ENCODE assay signal across 8 cellular contexts in the genomic region with DNA sequence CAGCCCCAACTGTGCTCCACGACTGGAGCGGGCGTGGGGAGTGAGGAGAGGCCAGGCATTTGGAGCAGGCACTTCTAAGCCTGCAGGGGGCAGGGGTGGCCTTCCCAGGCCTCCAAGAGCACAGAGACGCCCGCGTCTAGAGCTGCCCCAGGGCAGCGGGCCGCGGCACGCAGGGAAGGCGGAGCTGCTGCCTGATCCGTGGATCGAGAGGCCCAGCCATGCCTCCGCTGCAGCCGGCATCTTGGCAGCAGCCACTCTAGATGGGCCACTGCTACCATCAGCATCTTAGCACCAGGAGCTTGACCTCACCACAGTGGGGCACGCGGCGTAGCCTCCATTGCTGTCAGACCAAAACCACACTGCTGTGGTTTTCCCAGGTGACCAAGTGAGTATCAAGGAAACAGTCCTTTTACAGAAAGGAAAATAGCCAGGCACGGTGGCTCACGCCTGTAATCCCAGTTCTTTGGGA. TPM values are rescaled to one million over a fixed set of nuclear protein-coding genes. Genes with fewer than 3 reads are reported as not detected.
DNase-seq lines count a peak whose midpoint lies in the region; ATAC-seq, FAIRE-seq and TF ChIP-seq lines count a peak whose summit lies in the region.

No MANE protein-coding gene starts in this region.

- no peaks in the 10 kb centered on the region for H3K4me1 ChIP-seq in iPS-20b (ENCODE audit: insufficient read depth, low read length)
- peaks cover 0 to 16% (median 11%) of the 10 kb centered on the region in 6 donors for H3K4me1 ChIP-seq in spleen

- FAIRE-seq in GM12891 (lab: Jason Lieb, UNC): peak; percentile 90

- peak; percentile 77 for TF ChIP-seq CTCF in 22Rv1 (IDR thresholded peaks at IDR 0.05)
- TF ChIP-seq CTCF in astrocyte of the cerebellum (IDR thresholded peaks at IDR 0.05; ENCODE audit: low read depth, low read length, missing control alignments): peak; percentile 47
- peak in 10 of 11 experiments; percentile 17 to 66 (median 55) for TF ChIP-seq CTCF in spleen (IDR thresholded peaks at IDR 0.05 in 8 of 11, conservative IDR thresholded peaks at IDR 0.05 in 3 of 11)

- intact Hi-C loops in spleen (cut with DNase I; ENCODE audit: low total_unique reads): no loop called here

- in situ Hi-C loops in astrocyte of the cerebellum (cut with HindIII; ENCODE audit: low sequenced_read_pairs): no loop called here

- DNase-seq in GM12891 (ENCODE audit: insufficient read length, low spot score) (peak; percentile 84), SHP77 (lab: John Stamatoyannopoulos, UW) (peak; percentile 38 to 68), astrocyte of the cerebellum (ENCODE audit: low read depth) (no peak), spleen (peak; percentile 83)

- H3K9ac ChIP-seq in iPS-20b (ENCODE audit: low read depth, low read length): peak overlapping the region; percentile 41; the same call in 1 of the 2 replicates

- H3K4me3 ChIP-seq in astrocyte of the cerebellum (ENCODE audit: low read depth, low read length) (no peak overlapping the region), iPS-20b (ENCODE audit: low read length) (peak overlapping the region; percentile 48; the same call in 1 of the 2 replicates), spleen (peak overlapping the region in 1 of 8 donors; percentile 40)

- H3K9me3 ChIP-seq in iPS-20b (ENCODE audit: insufficient read depth, low read depth, low read length): no peaks in the 10 kb centered on the region; the same call in 1 of the 2 replicates
- no peaks in the 10 kb centered on the region for H3K9me3 ChIP-seq in spleen

- WGBS in spleen, 5 donors: 23 to 42% (median 28%) methylated on average over 20 of the region's 20 CpGs

- no peak for ATAC-seq in GM18868 (IDR thresholded peaks at IDR 0.05; ENCODE audit: unreplicated experiment)
- ATAC-seq in HG02870 (IDR thresholded peaks at IDR 0.05; ENCODE audit: unreplicated experiment): no peak

- H3K27ac ChIP-seq in 22Rv1: no peak overlapping the region
- no peak overlapping the region for H3K27ac ChIP-seq in iPS-20b (ENCODE audit: low read length)
- no peak overlapping the region for H3K27ac ChIP-seq in spleen

- H3K27me3 ChIP-seq in iPS-20b (ENCODE audit: insufficient read depth, low read length) (no peaks in the 10 kb centered on the region), spleen (replicated peaks in 1 of 7) (no peaks in the 10 kb centered on the region)

- TF ChIP-seq POLR2A in GM12891 (IDR thresholded peaks at IDR 0.05; ENCODE audit: low read depth, low read length) (no peak), spleen (IDR thresholded peaks at IDR 0.05) (no peak)

- no peaks in the 10 kb centered on the region for H3K36me3 ChIP-seq in iPS-20b (ENCODE audit: insufficient read depth, low read depth, low read length)
- no peaks in the 10 kb centered on the region for H3K36me3 ChIP-seq in spleen

TF ChIP-seq in GM12891, 5 proteins besides CTCF, POLR2A, EP300 and RAD21:
- peak; percentile 20 for TF ChIP-seq PAX5 (IDR thresholded peaks at IDR 0.05; ENCODE audit: insufficient read depth, low read length, severe bottlenecking)
- TF ChIP-seq SPI1 (IDR thresholded peaks at IDR 0.05; ENCODE audit: low read depth, low read length): no peak
- TF ChIP-seq TAF1 (IDR thresholded peaks at IDR 0.05; ENCODE audit: low read depth, low read length): no peak
- TF ChIP-seq POU2F2 (IDR thresholded peaks at IDR 0.05; ENCODE audit: low read depth, low read length): no peak
- no peak for TF ChIP-seq POLR2AphosphoS5 (IDR thresholded peaks at IDR 0.05; ENCODE audit: low read depth, low read length)

RNA-seq across cellular contexts. Expression of gene WDR45B, which starts 20.4 kb away (rescaled TPM):
- 32.0 TPM for polyA plus RNA-seq in GM12891 (2012; ENCODE audit: low read depth, missing spikeins)
- total RNA-seq in spleen: 10 to 100 TPM; 62.6 to 80.2 (median 67.0) TPM
- polyA plus RNA-seq in spleen: 10 to 100 TPM; 30.9 to 52.7 (median 34.9) TPM

RNA-seq across cellular contexts. Expression of gene RAB40B, which starts 29.8 kb away (rescaled TPM):
- 2.6 TPM for polyA plus RNA-seq in GM12891 (2012; ENCODE audit: low read depth, missing spikeins)
- total RNA-seq in spleen: 10 to 100 TPM in 2 of 7 donors, 1 to 10 TPM in 5; 4.1 to 13.6 (median 5.5) TPM
- polyA plus RNA-seq in spleen: 1 to 10 TPM; 5.3 to 8.6 (median 8.5) TPM

RNA-seq across cellular contexts. Expression of gene FN3KRP, which starts 47.8 kb away (rescaled TPM):
- 26.8 TPM for polyA plus RNA-seq in GM12891 (2012; ENCODE audit: low read depth, missing spikeins)
- total RNA-seq in spleen: 10 to 100 TPM; 16.3 to 35.1 (median 21.2) TPM
- polyA plus RNA-seq in spleen: 10 to 100 TPM; 25.4 to 33.3 (median 27.4) TPM
